ENCODE assay signal across 8 cellular contexts in the genomic region with DNA sequence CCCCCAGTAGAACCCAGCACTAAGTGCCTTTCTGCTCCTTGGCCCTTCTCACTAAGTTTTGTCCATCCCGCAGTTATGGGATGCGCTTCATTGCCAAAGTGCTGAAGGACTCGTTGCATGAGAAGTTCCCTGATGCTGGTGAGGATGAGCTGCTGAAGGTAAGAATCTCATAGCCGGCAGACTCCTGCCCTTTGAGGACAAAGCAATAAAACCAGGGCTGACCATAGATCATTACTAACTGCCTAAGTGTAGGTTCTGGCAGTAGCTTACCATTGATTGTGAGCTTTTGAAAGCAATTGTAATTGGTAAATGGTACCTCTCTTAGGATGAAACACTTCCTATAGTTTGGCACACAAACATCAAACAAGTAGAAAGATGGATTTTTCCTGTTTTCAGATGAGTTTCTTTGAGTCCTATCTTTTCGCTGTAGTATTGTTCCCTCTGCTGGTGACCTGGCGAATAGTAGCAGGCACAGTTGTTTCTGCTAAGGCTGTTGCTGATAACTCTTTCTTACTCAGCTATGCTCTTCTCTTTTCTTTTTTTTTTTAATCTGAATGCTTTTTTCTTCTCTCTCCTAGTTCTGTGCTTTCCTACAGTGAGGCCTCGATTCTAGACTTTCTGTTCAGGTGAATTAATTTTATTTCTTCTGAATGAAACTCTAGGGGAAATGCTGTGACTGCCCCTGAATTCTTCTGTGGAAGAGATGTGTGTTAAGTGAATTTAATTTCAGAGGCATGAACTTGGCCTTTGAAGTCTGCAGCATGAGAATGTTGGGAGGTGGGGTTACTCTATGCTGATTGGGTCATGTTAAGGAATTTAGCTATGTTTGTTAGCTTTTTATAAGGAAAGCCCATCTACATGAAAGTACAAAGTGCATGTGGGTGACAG.
DNase-seq lines count a peak whose midpoint lies in the region; ATAC-seq, FAIRE-seq and TF ChIP-seq lines count a peak whose summit lies in the region.

No MANE protein-coding gene starts in this region.

- H3F3A ChIP-seq in DOHH2 (ENCODE audit: control insufficient read depth, insufficient read depth) = peaks cover 3% of the 10 kb centered on the region; the same call in 1 of the 2 replicates

- no peak overlapping the region for H3K4me2 ChIP-seq in DOHH2 (ENCODE audit: low read length)

- H3K79me2 ChIP-seq in DOHH2 (ENCODE audit: control insufficient read depth, low read length) = no peaks in the 10 kb centered on the region

- peaks cover 79% of the 10 kb centered on the region for H3K36me3 ChIP-seq in DOHH2 (ENCODE audit: control insufficient read depth, low read length)

- H3K9me3 ChIP-seq in DOHH2 (ENCODE audit: control insufficient read depth, insufficient read depth, low read length) = no peaks in the 10 kb centered on the region

- H4K20me1 ChIP-seq in DOHH2 (ENCODE audit: control insufficient read depth, insufficient read depth, low read depth, low read length) = no peaks in the 10 kb centered on the region

- no peak overlapping the region for H3K27ac ChIP-seq in DOHH2 (ENCODE audit: low read depth, low read length)

- no peaks in the 10 kb centered on the region for H3K9me2 ChIP-seq in DOHH2 (replicated peaks; ENCODE audit: control insufficient read depth, low read length)

- H3K4me3 ChIP-seq in DOHH2 (ENCODE audit: low read length) = no peak overlapping the region
- H3K4me3 ChIP-seq in cardiac fibroblast (replicated peaks in 1 of 2; ENCODE audit: low read depth in 2 of 2, low read length in 2 of 2) = no peak overlapping the region

- H3K4me1 ChIP-seq in DOHH2 (ENCODE audit: control insufficient read depth, low read length) = 0 out of 2 replicates have a peak, but pooled peaks cover 3% of the 10 kb centered on the region

- no peak for ATAC-seq in HG02870 (IDR thresholded peaks at IDR 0.05; ENCODE audit: unreplicated experiment)
- no peak for ATAC-seq in HG03196 (IDR thresholded peaks at IDR 0.05; ENCODE audit: unreplicated experiment)

- TF ChIP-seq CTCF in DOHH2 (IDR thresholded peaks at IDR 0.05; ENCODE audit: low read depth, low read length, poor library complexity, severe bottlenecking) = peak; percentile 82
- TF ChIP-seq CTCF in cardiac fibroblast (IDR thresholded peaks at IDR 0.05; ENCODE audit: low read depth, low read length) = peak; percentile 75

- peak; percentile 83 to 85 for DNase-seq in Kasumi-1 (lab: John Stamatoyannopoulos, UW)
- DNase-seq in T-helper 2 cell = peak in 4 of 5 experiments; percentile 12 to 60 (median 16)
- peak; percentile 69 to 82 for DNase-seq in cardiac fibroblast (ENCODE audit: low read depth in 2 of 2)
- peak; percentile 13 to 18 for DNase-seq in stimulated activated CD4-positive, alpha-beta T cell treated with anti-CD3 and anti-CD28 coated beads, Interleukin-2, amount 100 ng/mL, for 48 hours

- H3K27me3 ChIP-seq in DOHH2 (ENCODE audit: control insufficient read depth, low read length) = no peaks in the 10 kb centered on the region

- peak; percentile 96 for FAIRE-seq in islet of Langerhans (lab: Jason Lieb, UNC)

Comparison
In these comparisons a context has a peak if more than half of its experiments do, and no peak if none do; other contexts are left out.
1. DNase-seq: peak in every context shown above with its lines; median percentile 84 in Kasumi-1; 76 in cardiac fibroblast; 16 in T-helper 2 cell; 16 in stimulated activated CD4-positive, alpha-beta T cell treated with anti-CD3 and anti-CD28 coated beads, Interleukin-2, amount 100 ng/mL, for 48 hours.